ENCODE assay signal across 29 cellular contexts in genomic region chr3:148583793-148584192, GRCh38.
"Had no signal": no experiment of that assay in that cellular context is flagged by ENCODE, and none has a peak within 500 bp of the region (broad histone marks: within the 10 kb centered on the region; RNA-seq: fewer than 3 reads in every experiment).

No MANE protein-coding gene starts in this region.

- H3K27ac Mint-ChIP-seq: stimulated activated effector memory CD8-positive, alpha-beta T cell treated with anti-CD3 and anti-CD28 coated beads, Interleukin-12 subunit alpha, Interleukin-12 subunit beta, amount 100 ng/mL, for 72 hours; stimulated activated memory B cell treated with anti-CD40 and anti-IgM and Interleukin-4, amounts not matched to agents 10 μg/mL and 1 μg/mL and 100 μg/mL, for 72 hours; stimulated activated naive B cell treated with anti-CD40 and anti-IgM and Interleukin-4, amounts not matched to agents 10 μg/mL and 1 μg/mL and 100 μg/mL, for 72 hours; stimulated activated naive CD8-positive, alpha-beta T cell treated with anti-CD3 and anti-CD28 coated beads, Interleukin-15, amount 100 ng/mL, for 72 hours; stimulated activated naive CD8-positive, alpha-beta T cell treated with anti-CD3 and anti-CD28 coated beads, Interleukin-15, Interleukin-2, amounts not matched to agents 100 ng/mL and 50 ng/mL, for 24 hours; type B pancreatic cell had no signal

- H3K4me1 Mint-ChIP-seq: stimulated activated effector memory CD8-positive, alpha-beta T cell treated with anti-CD3 and anti-CD28 coated beads, Interleukin-12 subunit alpha, Interleukin-12 subunit beta, amount 100 ng/mL, for 72 hours; stimulated activated memory B cell treated with anti-CD40 and anti-IgM and Interleukin-4, amounts not matched to agents 10 μg/mL and 1 μg/mL and 100 μg/mL, for 72 hours; stimulated activated naive B cell treated with anti-CD40 and anti-IgM and Interleukin-4, amounts not matched to agents 10 μg/mL and 1 μg/mL and 100 μg/mL, for 72 hours; stimulated activated naive CD8-positive, alpha-beta T cell treated with anti-CD3 and anti-CD28 coated beads, Interleukin-15, amount 100 ng/mL, for 72 hours had no signal

- FAIRE-seq: urothelium cell line had no signal

- H3K9me3 ChIP-seq: stomach, suprapubic skin, testis, thoracic aorta, thyroid gland, tibial artery, tibial nerve, transverse colon, upper lobe of left lung, upper lobe of right lung, uterus, vagina had no signal

- H3K27me3 ChIP-seq: stomach, suprapubic skin, testis, thyroid gland, tibial artery, tibial nerve, transverse colon, upper lobe of left lung, upper lobe of right lung, uterus, vagina had no signal

- H3K27me3 Mint-ChIP-seq: stimulated activated memory B cell treated with anti-CD40 and anti-IgM and Interleukin-4, amounts not matched to agents 10 μg/mL and 1 μg/mL and 100 μg/mL, for 72 hours; stimulated activated naive B cell treated with anti-CD40 and anti-IgM and Interleukin-4, amounts not matched to agents 10 μg/mL and 1 μg/mL and 100 μg/mL, for 72 hours; stimulated activated naive CD8-positive, alpha-beta T cell treated with anti-CD3 and anti-CD28 coated beads, Interleukin-15, amount 100 ng/mL, for 72 hours; stimulated activated naive CD8-positive, alpha-beta T cell treated with anti-CD3 and anti-CD28 coated beads, Interleukin-15, Interleukin-2, amounts not matched to agents 100 ng/mL and 50 ng/mL, for 24 hours; type B pancreatic cell had no signal

- H3K36me3 Mint-ChIP-seq: stimulated activated effector memory CD8-positive, alpha-beta T cell treated with anti-CD3 and anti-CD28 coated beads, Interleukin-12 subunit alpha, Interleukin-12 subunit beta, amount 100 ng/mL, for 72 hours; stimulated activated memory B cell treated with anti-CD40 and anti-IgM and Interleukin-4, amounts not matched to agents 10 μg/mL and 1 μg/mL and 100 μg/mL, for 72 hours; stimulated activated naive B cell treated with anti-CD40 and anti-IgM and Interleukin-4, amounts not matched to agents 10 μg/mL and 1 μg/mL and 100 μg/mL, for 72 hours; type B pancreatic cell had no signal

- H3K4me3 ChIP-seq: stomach, suprapubic skin, testis, thoracic aorta, thyroid gland, tibial artery, tibial nerve, transverse colon, upper lobe of left lung, upper lobe of right lung, uterus, vagina had no signal

- H3K4me3 Mint-ChIP-seq: stimulated activated effector memory CD8-positive, alpha-beta T cell treated with anti-CD3 and anti-CD28 coated beads, Interleukin-12 subunit alpha, Interleukin-12 subunit beta, amount 100 ng/mL, for 72 hours; stimulated activated memory B cell treated with anti-CD40 and anti-IgM and Interleukin-4, amounts not matched to agents 10 μg/mL and 1 μg/mL and 100 μg/mL, for 72 hours; stimulated activated naive B cell treated with anti-CD40 and anti-IgM and Interleukin-4, amounts not matched to agents 10 μg/mL and 1 μg/mL and 100 μg/mL, for 72 hours; stimulated activated naive CD8-positive, alpha-beta T cell treated with anti-CD3 and anti-CD28 coated beads, Interleukin-15, amount 100 ng/mL, for 72 hours; stimulated activated naive CD8-positive, alpha-beta T cell treated with anti-CD3 and anti-CD28 coated beads, Interleukin-15, Interleukin-2, amounts not matched to agents 100 ng/mL and 50 ng/mL, for 24 hours; type B pancreatic cell had no signal

- ATAC-seq: stimulated activated effector memory CD8-positive, alpha-beta T cell treated with anti-CD3 and anti-CD28 coated beads, Interleukin-12 subunit alpha, Interleukin-12 subunit beta, amount 100 ng/mL, for 72 hours; stimulated activated memory B cell treated with anti-CD40 and anti-IgM and Interleukin-4, amounts not matched to agents 10 μg/mL and 1 μg/mL and 100 μg/mL, for 72 hours; stimulated activated naive B cell treated with anti-CD40 and anti-IgM and Interleukin-4, amounts not matched to agents 10 μg/mL and 1 μg/mL and 100 μg/mL, for 72 hours; stimulated activated naive CD8-positive, alpha-beta T cell treated with anti-CD3 and anti-CD28 coated beads, Interleukin-15, amount 100 ng/mL, for 72 hours; stimulated activated naive CD8-positive, alpha-beta T cell treated with anti-CD3 and anti-CD28 coated beads, Interleukin-15, Interleukin-2, amounts not matched to agents 100 U/mL and 50 U/mL, for 24 hours; upper lobe of right lung had no signal

- H3K9me3 Mint-ChIP-seq: stimulated activated memory B cell treated with anti-CD40 and anti-IgM and Interleukin-4, amounts not matched to agents 10 μg/mL and 1 μg/mL and 100 μg/mL, for 72 hours; stimulated activated naive B cell treated with anti-CD40 and anti-IgM and Interleukin-4, amounts not matched to agents 10 μg/mL and 1 μg/mL and 100 μg/mL, for 72 hours; stimulated activated naive CD8-positive, alpha-beta T cell treated with anti-CD3 and anti-CD28 coated beads, Interleukin-15, amount 100 ng/mL, for 72 hours; stimulated activated naive CD8-positive, alpha-beta T cell treated with anti-CD3 and anti-CD28 coated beads, Interleukin-15, Interleukin-2, amounts not matched to agents 100 ng/mL and 50 ng/mL, for 24 hours; type B pancreatic cell had no signal

- H3K4me1 ChIP-seq: suprapubic skin, testis, thyroid gland, transverse colon, upper lobe of left lung, upper lobe of right lung, uterus, vagina had no signal

- H3K27ac ChIP-seq: stomach, suprapubic skin, testis, thoracic aorta, thyroid gland, tibial artery, tibial nerve, transverse colon, upper lobe of left lung, upper lobe of right lung, uterus, vagina had no signal

- H3K36me3 ChIP-seq: stomach, suprapubic skin, thoracic aorta, thyroid gland, tibial artery, tibial nerve, transverse colon, upper lobe of left lung, upper lobe of right lung, uterus, vagina had no signal

- DNase-seq: stimulated activated CD4-positive, alpha-beta T cell treated with anti-CD3 and anti-CD28 coated beads, Interleukin-2, amount 100 ng/mL, for 48 hours; stimulated activated CD4-positive, alpha-beta T cell treated with anti-CD3 and anti-CD28 coated beads, Interleukin-4, amount 100 ng/mL, for 1 hour; stimulated activated CD4-positive, alpha-beta T cell treated with anti-CD3 and anti-CD28 coated beads, Interleukin-4, amount 100 ng/mL, for 24 hours; stimulated activated CD4-positive, alpha-beta T cell treated with anti-CD3 and anti-CD28 coated beads, Interleukin-4, amount 100 ng/mL, for 4 hours; stimulated activated CD8-positive, alpha-beta memory T cell treated with anti-CD3 and anti-CD28 coated beads, Interleukin-4, amount 100 ng/mL, for 48 hours; stimulated activated naive B cell treated with anti-CD40 and anti-IgM and Interleukin-4, amounts not matched to agents 10 μg/mL and 1 μg/mL and 100 μg/mL, for 72 hours; stimulated activated naive CD4-positive, alpha-beta T cell; stimulated activated naive CD4-positive, alpha-beta T cell treated with Interleukin-2 at 50 U/mL for 16 hours; stimulated activated naive CD8-positive, alpha-beta T cell treated with anti-CD3 and anti-CD28 coated beads, Interleukin-15, amount 100 ng/mL, for 72 hours; stimulated activated naive CD8-positive, alpha-beta T cell treated with anti-CD3 and anti-CD28 coated beads, Interleukin-15, Interleukin-2, amounts not matched to agents 100 U/mL and 50 U/mL, for 24 hours; stomach; substantia nigra; testis; thyroid gland; tibial artery; transverse colon; trophoblast cell; upper lobe of left lung; upper lobe of right lung; uterus had no signal
